In genomic region chr9:79598562-79599345, GRCh38 we compare ENCODE assay signal across 24 cellular contexts. TPM values are rescaled to one million over a fixed set of nuclear protein-coding genes. Genes with fewer than 3 reads are reported as not detected.
A peak's percentile ranks its signal among the peaks of the same experiment; 100 is the strongest.
DNase-seq lines count a peak whose midpoint lies in the region; ATAC-seq and TF ChIP-seq lines count a peak whose summit lies in the region.
"Had no signal": no experiment of that assay in that cellular context is flagged by ENCODE, and none has a peak within 500 bp of the region (broad histone marks: within the 10 kb centered on the region; RNA-seq: fewer than 3 reads in every experiment).

No MANE protein-coding gene starts in this region.

- H3K36me3 ChIP-seq in upper lobe of left lung, result no peaks in the 10 kb centered on the region
- H3K36me3 ChIP-seq: Peyer's patch had no signal

- H3K27me3 Mint-ChIP-seq in activated naive CD8-positive, alpha-beta T cell, result no peaks in the 10 kb centered on the region
- H3K27me3 Mint-ChIP-seq in activated naive CD8-positive, alpha-beta T cell treated with anti-CD3 and anti-CD28 coated beads, Interleukin-2, amount 50 U/mL, for 24 hours, result no peaks in the 10 kb centered on the region
- no peaks in the 10 kb centered on the region for H3K27me3 Mint-ChIP-seq in dendritic cell treated with granulocyte-macrophage colony-stimulating factor and Interleukin-4, amounts not matched to agents 40 ng/mL and 50 ng/mL, for 4 days
- H3K27me3 Mint-ChIP-seq: CD4-positive, alpha-beta T cell had no signal

- no peak overlapping the region for H3K27ac Mint-ChIP-seq in activated naive CD8-positive, alpha-beta T cell
- H3K27ac Mint-ChIP-seq in activated naive CD8-positive, alpha-beta T cell treated with anti-CD3 and anti-CD28 coated beads, Interleukin-2, amount 50 U/mL, for 24 hours, result no peak overlapping the region
- H3K27ac Mint-ChIP-seq in dendritic cell treated with granulocyte-macrophage colony-stimulating factor and Interleukin-4, amounts not matched to agents 40 ng/mL and 50 ng/mL, for 4 days, result peak overlapping the region; percentile 17
- H3K27ac Mint-ChIP-seq: CD4-positive, alpha-beta T cell; H9 had no signal

- no peak for DNase-seq in activated naive CD8-positive, alpha-beta T cell treated with anti-CD3 and anti-CD28 coated beads, Interleukin-2, amount 50 U/mL, for 24 hours
- DNase-seq in SK-N-DZ (ENCODE audit: low spot score), result peak; percentile 91
- no peak for DNase-seq in upper lobe of left lung
- DNase-seq in epidermal melanocyte (ENCODE audit: insufficient read length, low spot score), result no peak
- no peak for DNase-seq in ecto neural progenitor cell (ENCODE audit: low spot score)
- DNase-seq: Caco-2; CD4-positive, alpha-beta T cell; DND-41; GM23248; H9; IMR-90; MV-4-11; NCI-H1105 treated with DMSO at 0.1 percent for 48 hours; NCI-H2029 treated with DMSO at 0.1 percent for 48 hours; NCI-H226; NCI-H524; NCI-H774; NK-92 treated with Interleukin-12 subunit alpha and Interleukin-12 subunit beta, amount 100 ng/mL, for 24 hours; Peyer's patch; SW 1271 had no signal

- peak overlapping the region; percentile 15 for H3K4me3 Mint-ChIP-seq in activated naive CD8-positive, alpha-beta T cell
- no peak overlapping the region for H3K4me3 Mint-ChIP-seq in activated naive CD8-positive, alpha-beta T cell treated with anti-CD3 and anti-CD28 coated beads, Interleukin-2, amount 50 U/mL, for 24 hours
- H3K4me3 Mint-ChIP-seq in dendritic cell treated with granulocyte-macrophage colony-stimulating factor and Interleukin-4, amounts not matched to agents 40 ng/mL and 50 ng/mL, for 4 days, result no peak overlapping the region
- H3K4me3 Mint-ChIP-seq: CD4-positive, alpha-beta T cell; H9 had no signal

- no peak for TF ChIP-seq POLR2A in upper lobe of left lung (IDR thresholded peaks at IDR 0.05)

- peaks cover 12% of the 10 kb centered on the region for H3K9me3 Mint-ChIP-seq in activated naive CD8-positive, alpha-beta T cell (ENCODE audit: low read depth)
- peaks cover 14% of the 10 kb centered on the region for H3K9me3 Mint-ChIP-seq in activated naive CD8-positive, alpha-beta T cell treated with anti-CD3 and anti-CD28 coated beads, Interleukin-2, amount 50 U/mL, for 24 hours
- H3K9me3 Mint-ChIP-seq in dendritic cell treated with granulocyte-macrophage colony-stimulating factor and Interleukin-4, amounts not matched to agents 40 ng/mL and 50 ng/mL, for 4 days, result peaks cover 18% of the 10 kb centered on the region

- no peak for TF ChIP-seq CTCF in upper lobe of left lung (IDR thresholded peaks at IDR 0.05)

- H3K27ac ChIP-seq in upper lobe of left lung, result no peak overlapping the region
- H3K27ac ChIP-seq: GM23248, KMS-11, Peyer's patch had no signal

- H3K4me3 ChIP-seq in upper lobe of left lung, result no peak overlapping the region
- H3K4me3 ChIP-seq: GM23248, Peyer's patch had no signal

- H3K4me1 Mint-ChIP-seq in activated naive CD8-positive, alpha-beta T cell (ENCODE audit: low read depth), result peaks cover 54% of the 10 kb centered on the region
- H3K4me1 Mint-ChIP-seq in activated naive CD8-positive, alpha-beta T cell treated with anti-CD3 and anti-CD28 coated beads, Interleukin-2, amount 50 U/mL, for 24 hours, result peaks cover 58% of the 10 kb centered on the region
- peaks cover 66% of the 10 kb centered on the region for H3K4me1 Mint-ChIP-seq in dendritic cell treated with granulocyte-macrophage colony-stimulating factor and Interleukin-4, amounts not matched to agents 40 ng/mL and 50 ng/mL, for 4 days (ENCODE audit: low read depth)
- H3K4me1 Mint-ChIP-seq: H9 had no signal

- no peak for TF ChIP-seq EP300 in upper lobe of left lung (IDR thresholded peaks at IDR 0.05)

- H3K27me3 ChIP-seq in upper lobe of left lung, result no peaks in the 10 kb centered on the region
- H3K27me3 ChIP-seq: Peyer's patch had no signal

- WGBS in upper lobe of left lung, 2 donors, result 60 to 63% methylated on average over 4 of the region's 4 CpGs

- ATAC-seq in activated naive CD8-positive, alpha-beta T cell treated with anti-CD3 and anti-CD28 coated beads, Interleukin-2, amount 50 U/mL, for 24 hours, result no peak
- ATAC-seq in upper lobe of left lung (ENCODE audit: low FRiP score in 2 of 2) (no peak), HG02763 (IDR thresholded peaks at IDR 0.05; ENCODE audit: unreplicated experiment) (no peak)

- intact Hi-C loops in dendritic cell treated with granulocyte-macrophage colony-stimulating factor and Interleukin-4, amounts not matched to agents 40 ng/mL and 50 ng/mL, for 4 days (cut with micrococcal nuclease), result no loop called here

- H3K4me1 ChIP-seq in upper lobe of left lung, result no peaks in the 10 kb centered on the region
- H3K4me1 ChIP-seq: Caco-2, Peyer's patch had no signal

- peaks cover 0 to 7% (median 0%) of the 10 kb centered on the region in 4 donors for H3K9me3 ChIP-seq in upper lobe of left lung
- H3K9me3 ChIP-seq: Caco-2, Peyer's patch had no signal

- H3K36me3 Mint-ChIP-seq in activated naive CD8-positive, alpha-beta T cell, result peaks cover 21% of the 10 kb centered on the region
- peaks cover 32% of the 10 kb centered on the region for H3K36me3 Mint-ChIP-seq in activated naive CD8-positive, alpha-beta T cell treated with anti-CD3 and anti-CD28 coated beads, Interleukin-2, amount 50 U/mL, for 24 hours (ENCODE audit: low read depth)
- peaks cover 42% of the 10 kb centered on the region for H3K36me3 Mint-ChIP-seq in dendritic cell treated with granulocyte-macrophage colony-stimulating factor and Interleukin-4, amounts not matched to agents 40 ng/mL and 50 ng/mL, for 4 days (ENCODE audit: low read depth)

RNA-seq across cellular contexts. Expression of gene TLE4, which starts 27.0 kb away (rescaled TPM):
- 68.9 and 74.0 TPM in 2 replicates for polyA plus RNA-seq in SK-N-DZ (2014; cell fraction: cytosol; rRNA removed)
- polyA plus RNA-seq in SK-N-DZ (2014; cell fraction: nucleus; rRNA removed), result 50.8 and 52.3 TPM in 2 replicates
- total RNA-seq in upper lobe of left lung, result 100 to 1,000 TPM in 1 of 6 donors, 10 to 100 TPM in 5; 37.7 to 152 (median 46.7) TPM
